8 cellular contexts compared by ENCODE assay signal in the genomic region with DNA sequence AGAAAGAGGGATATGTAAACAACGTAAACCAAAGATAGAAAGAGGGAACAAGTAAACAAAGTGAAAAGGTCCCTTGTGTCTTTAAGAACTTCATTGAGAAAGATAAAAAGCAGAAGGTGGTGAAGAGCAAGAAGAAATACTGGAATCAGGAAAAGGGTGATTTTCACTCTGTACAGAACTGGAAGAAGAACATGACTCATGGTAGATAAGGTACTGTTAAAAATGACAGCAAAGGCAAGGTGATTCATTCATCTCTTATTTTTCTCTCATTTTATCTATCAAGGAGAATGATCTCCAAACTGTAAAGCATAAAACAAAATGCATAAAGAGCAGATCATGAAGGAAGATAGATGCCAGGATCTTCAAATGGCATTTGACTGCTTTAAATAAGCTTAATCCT.
"Had no signal": no experiment of that assay in that cellular context is flagged by ENCODE, and none has a peak within 500 bp of the region (broad histone marks: within the 10 kb centered on the region; RNA-seq: fewer than 3 reads in every experiment).

No MANE protein-coding gene starts in this region.

- ATAC-seq: HCT116, HepG2 had no signal

- DNase-seq: GOT3, H7, HFFc6, KBM-7 had no signal

- H3K9me3 ChIP-seq: HAP-1 had no signal

- H3K27ac ChIP-seq: HL-60 had no signal

- FAIRE-seq: HepG2 had no signal

- H3K4me3 ChIP-seq: HAP-1 had no signal

- H3K36me3 ChIP-seq: HAP-1 had no signal

- H3K4me1 ChIP-seq: HAP-1 had no signal
